Comparison of ENCODE assay signal across 8 cellular contexts in genomic region chr12:122097641-122098364, GRCh38. TPM values are rescaled to one million over a fixed set of nuclear protein-coding genes. Genes with fewer than 3 reads are reported as not detected.
DNase-seq lines count a peak whose midpoint lies in the region; ATAC-seq, FAIRE-seq and TF ChIP-seq lines count a peak whose summit lies in the region.

No MANE protein-coding gene starts in this region.

- peaks cover 50% of the 10 kb centered on the region for H3K4me1 Mint-ChIP-seq in activated B cell treated with CpG ODN at 0.5 μM for 24 hours

- DNase-seq in NCI-H2227 (lab: John Stamatoyannopoulos, UW; ENCODE audit: unreplicated experiment), result peak; percentile 18
- DNase-seq in NCI-H2227 treated with DMSO at 0.1 percent for 48 hours (lab: John Stamatoyannopoulos, UW), result no peak
- no peak for DNase-seq in activated B cell treated with CpG ODN at 0.5 μM for 24 hours
- peak; percentile 76 for DNase-seq in left ventricle myocardium superior
- peak; percentile 92 for DNase-seq in small intestine
- DNase-seq in stimulated activated CD8-positive, alpha-beta memory T cell treated with anti-CD3 and anti-CD28 coated beads, Interleukin-4, amount 100 ng/mL, for 48 hours, result no peak
- DNase-seq in GM13976 (ENCODE audit: low spot score), result no peak
- DNase-seq in midbrain (lab: John Stamatoyannopoulos, UW), result no peak

- H3K27ac ChIP-seq in small intestine (ENCODE audit: low read depth in 1 of 2, low read length in 1 of 2), result peak overlapping the region; percentile 56 to 92

- H3K9me3 Mint-ChIP-seq in activated B cell treated with CpG ODN at 0.5 μM for 24 hours, result no peaks in the 10 kb centered on the region

- no peaks in the 10 kb centered on the region for H3K36me3 ChIP-seq in small intestine (ENCODE audit: control insufficient read depth in 2 of 2, insufficient read depth in 2 of 2, low read length in 2 of 2)

- H3K4me1 ChIP-seq in small intestine (ENCODE audit: control insufficient read depth in 2 of 2, insufficient read depth in 1 of 2, low read depth in 1 of 2, low read length in 1 of 2), result peaks cover 13 to 27% of the 10 kb centered on the region in 2 donors

- CTCF ChIA-PET in activated B cell treated with CpG ODN at 0.5 μM for 24 hours (lab: Charles Lee), result interaction anchor here (0.6 to 1.6 kb wide), 2 partner anchors 9 to 95 kb away, joined by 3 to 9 read pairs; no protein-coding TSS in a partner anchor

- H3K9me3 ChIP-seq in small intestine (ENCODE audit: control insufficient read depth, low read depth), result no peaks in the 10 kb centered on the region

- 14 to 35% (median 31%) methylated on average over 8 of the region's 8 CpGs for WGBS in small intestine, 3 donors

- ATAC-seq in activated B cell treated with CpG ODN at 0.5 μM for 24 hours (ENCODE audit: low read depth) (no peak), left ventricle myocardium superior (peak; percentile 79)

- intact Hi-C loops in activated B cell treated with CpG ODN at 0.5 μM for 24 hours (cut with micrococcal nuclease) (no loop called here), left ventricle myocardium superior (cut with micrococcal nuclease) (no loop called here)

- no peaks in the 10 kb centered on the region for H3K27me3 ChIP-seq in small intestine (ENCODE audit: control insufficient read depth in 2 of 2, insufficient read depth in 2 of 2, low read length in 2 of 2)

- in situ Hi-C loops in GM13976 (cut with MboI; ENCODE audit: low sequenced_read_pairs, unreplicated experiment), result no loop called here

- H3K4me3 Mint-ChIP-seq in activated B cell treated with CpG ODN at 0.5 μM for 24 hours, result no peak overlapping the region

- no peaks in the 10 kb centered on the region for H3K27me3 Mint-ChIP-seq in activated B cell treated with CpG ODN at 0.5 μM for 24 hours

- H3K4me3 ChIP-seq in small intestine (ENCODE audit: low read depth in 1 of 2, low read length in 2 of 2), result no peak overlapping the region

- peak overlapping the region; percentile 25 for H3K27ac Mint-ChIP-seq in activated B cell treated with CpG ODN at 0.5 μM for 24 hours

- no peak for FAIRE-seq in small intestine (lab: Jason Lieb, UNC)

- TF ChIP-seq CTCF in activated B cell treated with CpG ODN at 0.5 μM for 24 hours (IDR thresholded peaks at IDR 0.05) (no peak), GM13976 (IDR thresholded peaks at IDR 0.05; ENCODE audit: borderline replicate concordance, control extremely low read depth, extremely low read depth, insufficient read depth, missing control alignments) (no peak)

- POLR2A ChIA-PET in activated B cell treated with CpG ODN at 0.5 μM for 24 hours (lab: Charles Lee), result interaction anchor here (1.5 kb wide), 1 partner anchor 15 kb away, joined by 6 read pairs; no protein-coding TSS in a partner anchor

- peaks cover 3% of the 10 kb centered on the region for H3K36me3 Mint-ChIP-seq in activated B cell treated with CpG ODN at 0.5 μM for 24 hours (ENCODE audit: low read depth)

RNA-seq across cellular contexts. Expression of gene MLXIP, which starts 19.2 kb away (rescaled TPM):
- total RNA-seq in activated B cell treated with CpG ODN at 0.5 μM for 24 hours, result 26.7 and 33.7 TPM in 2 replicates
- 30.2 TPM for total RNA-seq in left ventricle myocardium superior
- 10 to 100 TPM in 1 of 3 donors, 1 to 10 TPM in 2; 8.5 to 55.0 (median 8.6) TPM for polyA plus RNA-seq in small intestine

Comparison
In these comparisons a context has a peak if more than half of its experiments do, and no peak if none do; other contexts are left out.
1. DNase-seq: peak in NCI-H2227 (single experiment), left ventricle myocardium superior (single experiment) and small intestine (single experiment); none in NCI-H2227 treated with DMSO at 0.1 percent for 48 hours (single experiment), activated B cell treated with CpG ODN at 0.5 μM for 24 hours (single experiment), stimulated activated CD8-positive, alpha-beta memory T cell treated with anti-CD3 and anti-CD28 coated beads, Interleukin-4, amount 100 ng/mL, for 48 hours (single experiment), GM13976 (single experiment) and midbrain (single experiment).